In the genomic region with DNA sequence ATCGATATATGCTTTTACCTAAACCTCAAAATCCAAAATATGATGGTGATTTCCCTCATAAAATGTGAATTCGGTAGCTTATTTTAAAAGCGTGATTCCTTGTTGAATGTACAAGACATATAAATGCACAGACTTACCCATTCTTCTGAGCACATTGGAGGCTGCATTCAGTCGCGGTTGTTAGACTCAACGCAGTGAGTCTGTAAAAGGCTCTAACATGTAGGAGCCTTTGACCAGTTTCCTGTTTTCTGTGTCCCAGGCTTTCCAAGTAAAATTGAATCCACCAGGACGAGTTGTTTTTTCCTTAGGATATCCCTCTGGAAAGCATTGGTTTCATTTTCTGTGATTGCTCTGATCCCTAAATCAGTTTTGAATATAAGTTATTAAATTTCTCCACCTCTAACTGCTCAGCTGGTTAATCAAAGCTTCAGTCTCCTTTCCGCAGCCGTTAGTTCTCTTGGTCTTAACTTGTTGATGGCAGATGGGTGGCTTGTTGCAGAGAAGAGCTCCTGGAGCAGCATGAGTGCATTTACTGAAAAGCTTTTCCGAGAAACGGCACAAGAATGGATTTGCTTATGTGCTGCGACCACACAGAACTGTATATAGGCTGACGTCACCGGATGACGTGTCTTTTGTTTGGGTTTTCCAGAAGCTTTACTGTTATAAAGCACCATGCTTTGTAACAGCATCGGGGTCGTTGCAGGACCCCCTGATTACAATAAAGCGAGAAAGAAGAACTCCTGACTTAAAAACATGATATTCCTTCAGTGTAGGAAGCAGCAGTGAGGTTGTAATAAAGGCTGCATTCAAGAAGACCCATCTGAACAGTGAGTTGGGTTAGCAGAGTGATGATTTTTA, we compare ENCODE assay signal across 10 cellular contexts. TPM values are rescaled to one million over a fixed set of nuclear protein-coding genes. Genes with fewer than 3 reads are reported as not detected.
DNase-seq lines count a peak whose midpoint lies in the region.
"Had no signal": no experiment of that assay in that cellular context is flagged by ENCODE, and none has a peak within 500 bp of the region (broad histone marks: within the 10 kb centered on the region; RNA-seq: fewer than 3 reads in every experiment).

A gene with protein sequence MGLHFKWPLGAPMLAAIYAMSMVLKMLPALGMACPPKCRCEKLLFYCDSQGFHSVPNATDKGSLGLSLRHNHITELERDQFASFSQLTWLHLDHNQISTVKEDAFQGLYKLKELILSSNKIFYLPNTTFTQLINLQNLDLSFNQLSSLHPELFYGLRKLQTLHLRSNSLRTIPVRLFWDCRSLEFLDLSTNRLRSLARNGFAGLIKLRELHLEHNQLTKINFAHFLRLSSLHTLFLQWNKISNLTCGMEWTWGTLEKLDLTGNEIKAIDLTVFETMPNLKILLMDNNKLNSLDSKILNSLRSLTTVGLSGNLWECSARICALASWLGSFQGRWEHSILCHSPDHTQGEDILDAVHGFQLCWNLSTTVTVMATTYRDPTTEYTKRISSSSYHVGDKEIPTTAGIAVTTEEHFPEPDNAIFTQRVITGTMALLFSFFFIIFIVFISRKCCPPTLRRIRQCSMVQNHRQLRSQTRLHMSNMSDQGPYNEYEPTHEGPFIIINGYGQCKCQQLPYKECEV (minus strand): TSS at position 565 of the 858 bp plus-strand sequence. CDS start 424 bp downstream, at position 141.

- H3K27ac ChIP-seq in ACC112 (ENCODE audit: low read depth, low read length): peak within 1 kb of the TSS; percentile 58

- H2AFZ ChIP-seq in ACC112 (ENCODE audit: low read length, unreplicated experiment): no peak within 1 kb of the TSS

- DNase-seq in LHCN-M2 (ENCODE audit: low read depth) (peak; percentile 52), dedifferentiated amniotic fluid mesenchymal stem cell (ENCODE audit: extremely low spot score) (peak; percentile 70), middle frontal gyrus (ENCODE audit: extremely low spot score, low spot score) (peak; percentile 79), cortex of kidney (lab: John Stamatoyannopoulos, UW) (no peak), NCI-H748 (lab: John Stamatoyannopoulos, UW; ENCODE audit: unreplicated experiment) (no peak)
- DNase-seq in activated T-cell treated with anti-CD3 and anti-CD28 coated beads, Interleukin-2, amount 50 U/mL, for 1 hour: no peak
- no peak for DNase-seq in effector CD4-positive, alpha-beta T cell

- H3K36me3 ChIP-seq in ACC112 (ENCODE audit: insufficient read depth, low read length): no peaks in the 10 kb centered on the region

- peaks cover 18% of the 10 kb centered on the region for H3K4me1 ChIP-seq in ACC112 (ENCODE audit: control insufficient read depth, insufficient read depth, low read length, unreplicated experiment)

- H3K79me2 ChIP-seq in ACC112 (ENCODE audit: control insufficient read depth, insufficient read depth, low read length, unreplicated experiment): peaks cover 68% of the 10 kb centered on the region

- H3K27me3 ChIP-seq in ACC112 (ENCODE audit: insufficient read depth, low read length): no peaks in the 10 kb centered on the region

- peak within 1 kb of the TSS; percentile 76 for H3K4me3 ChIP-seq in ACC112 (ENCODE audit: low read depth, low read length)

RNA-seq across cellular contexts. Expression of the gene that starts here (rescaled TPM):
- under 0.01 and 0.06 TPM in 2 replicates for total RNA-seq in LHCN-M2 (2014; rRNA removed)
- polyA plus RNA-seq in LHCN-M2 (2012): 0.04 TPM
- total RNA-seq: cardiac septum, M059J had no signal

Comparison
In these comparisons a context has a peak if more than half of its experiments do, and no peak if none do; other contexts are left out.
1. Peak in DNase-seq in LHCN-M2; RNA of the gene not detected or under 1 TPM.
2. DNase-seq: peak in dedifferentiated amniotic fluid mesenchymal stem cell (single experiment) and middle frontal gyrus (single experiment); none in cortex of kidney (single experiment), activated T-cell treated with anti-CD3 and anti-CD28 coated beads, Interleukin-2, amount 50 U/mL, for 1 hour (single experiment), NCI-H748 (single experiment) and effector CD4-positive, alpha-beta T cell (single experiment).